In genomic region chr10:34960983-34961382, GRCh38 we compare ENCODE assay signal across 12 cellular contexts.
DNase-seq lines count a peak whose midpoint lies in the region; ATAC-seq, FAIRE-seq and TF ChIP-seq lines count a peak whose summit lies in the region.
"Had no signal": no experiment of that assay in that cellular context is flagged by ENCODE, and none has a peak within 500 bp of the region (broad histone marks: within the 10 kb centered on the region; RNA-seq: fewer than 3 reads in every experiment).

No MANE protein-coding gene starts in this region.

- DNase-seq in NCI-H82 (lab: John Stamatoyannopoulos, UW) (peak; percentile 38), NCI-H82 treated with DMSO at 0.1 percent for 48 hours (lab: John Stamatoyannopoulos, UW; ENCODE audit: unreplicated experiment) (no peak), astrocyte (ENCODE audit: low read depth) (no peak), right cardiac atrium (no peak), smooth muscle cell (lab: John Stamatoyannopoulos, UW; ENCODE audit: unreplicated experiment) (no peak), ureter (ENCODE audit: low spot score) (no peak), body of pancreas (no peak)
- DNase-seq: NCI-H187 treated with DMSO at 0.1 percent for 48 hours had no signal

- no peak overlapping the region for H3K4me2 ChIP-seq in astrocyte (ENCODE audit: low read length)
- no peak overlapping the region for H3K4me2 ChIP-seq in smooth muscle cell

- no peak overlapping the region for H2AFZ ChIP-seq in astrocyte (ENCODE audit: low read depth, low read length)
- no peak overlapping the region for H2AFZ ChIP-seq in smooth muscle cell (ENCODE audit: low read depth)
- H2AFZ ChIP-seq: parathyroid adenoma had no signal

- H3K4me1 ChIP-seq in astrocyte (ENCODE audit: insufficient read depth, low read length), result no peaks in the 10 kb centered on the region
- H3K4me1 ChIP-seq in right cardiac atrium (ENCODE audit: control insufficient read depth, insufficient read depth, low read length), result no peaks in the 10 kb centered on the region
- H3K4me1 ChIP-seq in smooth muscle cell (ENCODE audit: low read depth), result no peaks in the 10 kb centered on the region
- H3K4me1 ChIP-seq in body of pancreas, result no peaks in the 10 kb centered on the region
- H3K4me1 ChIP-seq: parathyroid adenoma, vagina had no signal

- no peaks in the 10 kb centered on the region for H3K36me3 Mint-ChIP-seq in astrocyte (ENCODE audit: low read depth, unreplicated experiment)

- H3F3A ChIP-seq in smooth muscle cell (ENCODE audit: low read depth), result no peaks in the 10 kb centered on the region

- no peak overlapping the region for H3K27ac Mint-ChIP-seq in astrocyte (ENCODE audit: unreplicated experiment)

- H3K79me2 ChIP-seq in astrocyte (ENCODE audit: insufficient read depth, low read length) (no peaks in the 10 kb centered on the region), smooth muscle cell (ENCODE audit: low read depth) (no peaks in the 10 kb centered on the region)
- H3K79me2 ChIP-seq: parathyroid adenoma had no signal

- H3K36me3 ChIP-seq in astrocyte (ENCODE audit: insufficient read depth, low read length) (no peaks in the 10 kb centered on the region), smooth muscle cell (ENCODE audit: low read depth) (no peaks in the 10 kb centered on the region), body of pancreas (replicated peaks in 1 of 2; ENCODE audit: insufficient read depth in 1 of 2, low read depth in 2 of 2) (no peaks in the 10 kb centered on the region)
- H3K36me3 ChIP-seq: vagina had no signal

- H4K20me1 ChIP-seq in astrocyte (ENCODE audit: insufficient read depth, low read length) (no peaks in the 10 kb centered on the region), smooth muscle cell (ENCODE audit: low read depth) (no peaks in the 10 kb centered on the region)

- no peaks in the 10 kb centered on the region for H3K9me3 Mint-ChIP-seq in astrocyte (ENCODE audit: unreplicated experiment)

- no peak for FAIRE-seq in astrocyte (lab: Jason Lieb, UNC)
- FAIRE-seq: GM18507 had no signal

- TF ChIP-seq CTCF in astrocyte (IDR thresholded peaks at IDR 0.05; ENCODE audit: insufficient read depth, low read depth, low read length) (peak; percentile 16), smooth muscle cell (IDR thresholded peaks at IDR 0.05; ENCODE audit: borderline replicate concordance, insufficient read depth, poor library complexity, severe bottlenecking) (peak; percentile 28), body of pancreas (IDR thresholded peaks at IDR 0.05) (peak in 2 of 7 experiments; percentile 22 to 27)

- H3K27me3 ChIP-seq in astrocyte (ENCODE audit: insufficient read depth, low read length) (no peaks in the 10 kb centered on the region), right cardiac atrium (ENCODE audit: control insufficient read depth, insufficient read depth) (no peaks in the 10 kb centered on the region), smooth muscle cell (ENCODE audit: low read depth) (no peaks in the 10 kb centered on the region), body of pancreas (no peaks in the 10 kb centered on the region)
- H3K27me3 ChIP-seq: vagina had no signal

- H3K27ac ChIP-seq in astrocyte (ENCODE audit: low read depth, low read length) (no peak overlapping the region), right cardiac atrium (ENCODE audit: low read length) (no peak overlapping the region), smooth muscle cell (ENCODE audit: low read depth) (no peak overlapping the region), body of pancreas (no peak overlapping the region)
- H3K27ac ChIP-seq: parathyroid adenoma, vagina had no signal

- no peak for TF ChIP-seq POLR2A in body of pancreas (IDR thresholded peaks at IDR 0.05)

- H3K4me3 Mint-ChIP-seq in astrocyte (ENCODE audit: unreplicated experiment), result no peak overlapping the region

- intact Hi-C loops in right cardiac atrium (cut with DNase I), result loop anchor here in 1 of 4 donors (10.0 kb wide), 1 partner anchor 306 kb away; no protein-coding TSS in a partner anchor
- intact Hi-C loops in body of pancreas (cut with DNase I), result no loop called here

- peaks cover 4% of the 10 kb centered on the region for H3K27me3 Mint-ChIP-seq in astrocyte (ENCODE audit: low read depth, unreplicated experiment)

- ATAC-seq in right cardiac atrium (peak; percentile 49 to 84), HG03571 (IDR thresholded peaks at IDR 0.05; ENCODE audit: unreplicated experiment) (no peak), body of pancreas (no peak)

- 60% methylated on average over 8 of the region's 8 CpGs for WGBS in right cardiac atrium
- WGBS in smooth muscle cell (ENCODE audit: low lambda C conversion rate), result 80% methylated on average over 8 of the region's 8 CpGs
- WGBS in body of pancreas, 2 donors, result 45 to 72% methylated on average over 5 to 8 of the region's 8 CpGs

- H3K9me3 ChIP-seq in astrocyte (ENCODE audit: insufficient read depth, low read depth, low read length), result no peaks in the 10 kb centered on the region
- H3K9me3 ChIP-seq in right cardiac atrium (ENCODE audit: control insufficient read depth, low read length), result no peaks in the 10 kb centered on the region
- no peaks in the 10 kb centered on the region for H3K9me3 ChIP-seq in smooth muscle cell (replicated peaks; ENCODE audit: low read depth)
- no peaks in the 10 kb centered on the region for H3K9me3 ChIP-seq in body of pancreas
- H3K9me3 ChIP-seq: vagina had no signal

- peaks cover 5% of the 10 kb centered on the region for H3K4me1 Mint-ChIP-seq in astrocyte (ENCODE audit: low read depth, unreplicated experiment)

- H3K4me3 ChIP-seq in astrocyte (ENCODE audit: insufficient read depth, low read depth, low read length), result no peak overlapping the region
- no peak overlapping the region for H3K4me3 ChIP-seq in right cardiac atrium (ENCODE audit: low read length)
- H3K4me3 ChIP-seq in smooth muscle cell, result no peak overlapping the region
- H3K4me3 ChIP-seq in body of pancreas, result no peak overlapping the region
- H3K4me3 ChIP-seq: vagina had no signal

- H3K9ac ChIP-seq in astrocyte (ENCODE audit: low read length) (no peak overlapping the region), smooth muscle cell (ENCODE audit: low read depth) (no peak overlapping the region)
- H3K9ac ChIP-seq: parathyroid adenoma had no signal

Comparison
In these comparisons a context has a peak if more than half of its experiments do, and no peak if none do; other contexts are left out.
1. ATAC-seq: peak in right cardiac atrium (2 of 2); none in HG03571 (single experiment) and body of pancreas (single experiment).